In genomic region chr2:85705680-85706039, GRCh38 we compare ENCODE assay signal across 8 cellular contexts. TPM values are rescaled to one million over a fixed set of nuclear protein-coding genes. Genes with fewer than 3 reads are reported as not detected.
DNase-seq lines count a peak whose midpoint lies in the region; ATAC-seq and TF ChIP-seq lines count a peak whose summit lies in the region.

No MANE protein-coding gene starts in this region.

- H3K27ac ChIP-seq in neutrophil, result peak overlapping the region; percentile 92

- H3K4me1 ChIP-seq in neutrophil (ENCODE audit: control insufficient read depth in 1 of 2, insufficient read depth in 1 of 2, low read depth in 1 of 2, low read length in 1 of 2), result peaks cover 76 to 95% of the 10 kb centered on the region in 2 experiments

- H3K36me3 ChIP-seq in neutrophil, result no peaks in the 10 kb centered on the region

- TF ChIP-seq CTCF in Calu3 (IDR thresholded peaks at IDR 0.05; ENCODE audit: unreplicated experiment) (no peak), NB4 (IDR thresholded peaks at IDR 0.05; ENCODE audit: low read depth, low read length) (no peak), endothelial cell (IDR thresholded peaks at IDR 0.05; ENCODE audit: unreplicated experiment) (no peak), neutrophil (IDR thresholded peaks at IDR 0.05) (no peak)

- H3K4me3 ChIP-seq in NB4 (ENCODE audit: low read depth, low read length), result peak overlapping the region; percentile 43
- H3K4me3 ChIP-seq in neutrophil (ENCODE audit: low read depth in 1 of 2, low read length in 1 of 2), result peak overlapping the region; percentile 40 to 44

- peak overlapping the region; percentile 79 for H3K27ac Mint-ChIP-seq in Calu3 (ENCODE audit: unreplicated experiment)
- H3K27ac Mint-ChIP-seq in endothelial cell (ENCODE audit: unreplicated experiment), result peak overlapping the region; percentile 94
- no peak overlapping the region for H3K27ac Mint-ChIP-seq in activated naive CD8-positive, alpha-beta T cell treated with anti-CD3 and anti-CD28 coated beads for 36 hours

- BruUV-seq in Calu3 (replicated peaks; lab: Mats Ljungman, UMichigan), result no TSS peak

- intact Hi-C loops in Calu3 (cut with micrococcal nuclease; ENCODE audit: unreplicated experiment), result loop anchor here (5.0 kb wide), 1 partner anchor 58 kb away; no protein-coding TSS in a partner anchor

- no peaks in the 10 kb centered on the region for H3K27me3 Mint-ChIP-seq in Calu3 (ENCODE audit: unreplicated experiment)
- H3K27me3 Mint-ChIP-seq in endothelial cell (ENCODE audit: unreplicated experiment), result peaks cover 4% of the 10 kb centered on the region
- H3K27me3 Mint-ChIP-seq in activated naive CD8-positive, alpha-beta T cell treated with anti-CD3 and anti-CD28 coated beads for 36 hours, result peaks cover 40% of the 10 kb centered on the region

- DNase-seq in Calu3 (peak; percentile 49), NB4 (ENCODE audit: low read depth) (peak; percentile 84), endothelial cell (ENCODE audit: low spot score) (no peak), NCI-H1436 (lab: John Stamatoyannopoulos, UW) (no peak)
- no peak for DNase-seq in activated naive CD8-positive, alpha-beta T cell treated with anti-CD3 and anti-CD28 coated beads for 36 hours
- no peak for DNase-seq in stimulated activated CD4-positive, alpha-beta T cell treated with anti-CD3 and anti-CD28 coated beads, Interleukin-4, amount 100 ng/mL, for 24 hours

- no peaks in the 10 kb centered on the region for H3K27me3 ChIP-seq in neutrophil

- ATAC-seq in GM18517 (IDR thresholded peaks at IDR 0.05; ENCODE audit: unreplicated experiment), result no peak

- peaks cover 3% of the 10 kb centered on the region for H3K9me3 Mint-ChIP-seq in Calu3 (ENCODE audit: low read depth, unreplicated experiment)
- no peaks in the 10 kb centered on the region for H3K9me3 Mint-ChIP-seq in endothelial cell (ENCODE audit: unreplicated experiment)
- H3K9me3 Mint-ChIP-seq in activated naive CD8-positive, alpha-beta T cell treated with anti-CD3 and anti-CD28 coated beads for 36 hours, result no peaks in the 10 kb centered on the region

- H3K9me3 ChIP-seq in neutrophil, result no peaks in the 10 kb centered on the region

- H3K36me3 Mint-ChIP-seq in Calu3 (ENCODE audit: insufficient read depth, unreplicated experiment), result peaks cover 15% of the 10 kb centered on the region
- no peaks in the 10 kb centered on the region for H3K36me3 Mint-ChIP-seq in endothelial cell (ENCODE audit: low read depth, unreplicated experiment)
- H3K36me3 Mint-ChIP-seq in activated naive CD8-positive, alpha-beta T cell treated with anti-CD3 and anti-CD28 coated beads for 36 hours, result no peaks in the 10 kb centered on the region

- H3K4me3 Mint-ChIP-seq in Calu3 (ENCODE audit: low read depth, unreplicated experiment) (no peak overlapping the region), endothelial cell (ENCODE audit: unreplicated experiment) (no peak overlapping the region)
- no peak overlapping the region for H3K4me3 Mint-ChIP-seq in activated naive CD8-positive, alpha-beta T cell treated with anti-CD3 and anti-CD28 coated beads for 36 hours

- no peak for TF ChIP-seq POLR2A in NB4 (IDR thresholded peaks at IDR 0.05; ENCODE audit: extremely low read depth, insufficient read length)

- CTCF ChIA-PET in Calu3 (lab: Charles Lee), result interaction anchor here (1.5 kb wide), 1 partner anchor 66 kb away, joined by 4 read pairs; no protein-coding TSS in a partner anchor

- H3K4me1 Mint-ChIP-seq in Calu3 (ENCODE audit: low read depth, unreplicated experiment), result peaks cover 51% of the 10 kb centered on the region
- peaks cover 46% of the 10 kb centered on the region for H3K4me1 Mint-ChIP-seq in endothelial cell (ENCODE audit: unreplicated experiment)
- H3K4me1 Mint-ChIP-seq in activated naive CD8-positive, alpha-beta T cell treated with anti-CD3 and anti-CD28 coated beads for 36 hours, result peaks cover 26% of the 10 kb centered on the region

RNA-seq across cellular contexts. Expression of gene GNLY, which starts 11.5 kb away (rescaled TPM):
- total RNA-seq in Calu3 (2022) (not detected in 2 replicates), endothelial cell (ENCODE audit: unreplicated experiment) (not detected)
- total RNA-seq in activated naive CD8-positive, alpha-beta T cell treated with anti-CD3 and anti-CD28 coated beads for 36 hours, result 1 to 10 TPM; 1.5 to 2.1 TPM

RNA-seq across cellular contexts. Expression of gene SFTPB, which starts 37.7 kb away (rescaled TPM):
- not detected in 2 replicates for total RNA-seq in Calu3 (2022)
- total RNA-seq in endothelial cell (ENCODE audit: unreplicated experiment), result not detected
- not detected for total RNA-seq in activated naive CD8-positive, alpha-beta T cell treated with anti-CD3 and anti-CD28 coated beads for 36 hours

RNA-seq across cellular contexts. Expression of gene ATOH8, which starts 48.1 kb away (rescaled TPM):
- 0.19 and 0.47 TPM in 2 replicates for total RNA-seq in Calu3 (2022)
- 1.8 TPM for total RNA-seq in endothelial cell (ENCODE audit: unreplicated experiment)
- total RNA-seq in activated naive CD8-positive, alpha-beta T cell treated with anti-CD3 and anti-CD28 coated beads for 36 hours, result not detected

Comparison
In these comparisons a context has a peak if more than half of its experiments do, and no peak if none do; other contexts are left out.
1. DNase-seq: peak in Calu3 (single experiment) and NB4 (single experiment); none in endothelial cell (single experiment), NCI-H1436 (single experiment), activated naive CD8-positive, alpha-beta T cell treated with anti-CD3 and anti-CD28 coated beads for 36 hours (single experiment) and stimulated activated CD4-positive, alpha-beta T cell treated with anti-CD3 and anti-CD28 coated beads, Interleukin-4, amount 100 ng/mL, for 24 hours (single experiment).